In genomic region chr16:85072947-85073346, GRCh38 we compare ENCODE assay signal across 19 cellular contexts. TPM values are rescaled to one million over a fixed set of nuclear protein-coding genes. Genes with fewer than 3 reads are reported as not detected.
DNase-seq lines count a peak whose midpoint lies in the region; ATAC-seq and TF ChIP-seq lines count a peak whose summit lies in the region.
"Had no signal": no experiment of that assay in that cellular context is flagged by ENCODE, and none has a peak within 500 bp of the region (broad histone marks: within the 10 kb centered on the region; RNA-seq: fewer than 3 reads in every experiment).

No MANE protein-coding gene starts in this region.

- H3K36me3 Mint-ChIP-seq in T-cell: peaks cover 39% of the 10 kb centered on the region

- POLR2A ChIA-PET in AG04450 (lab: Yijun Ruan, JAX) (interaction anchor here (0.6 kb wide), 1 partner anchor 78 kb away, joined by 3 read pairs; no protein-coding TSS in a partner anchor), T-cell (lab: Charles Lee) (interaction anchor here in 1 of 2 donors (0.5 to 0.6 kb wide), 3 partner anchors 18 to 708 kb away, joined by 4 to 9 read pairs (median 8); no protein-coding TSS in a partner anchor)

- H3K4me3 ChIP-seq in AG04450 (ENCODE audit: low read depth, low read length): no peak overlapping the region
- H3K4me3 ChIP-seq in esophagus (ENCODE audit: low read depth in 1 of 2, low read length in 2 of 2): no peak overlapping the region
- H3K4me3 ChIP-seq: upper lobe of left lung had no signal

- DNase-seq in AG04450 (ENCODE audit: low read depth, low spot score) (peak; percentile 46), HT-29 (ENCODE audit: low spot score) (peak; percentile 67), left colon (no peak), T-cell (no peak), COR-L47 (lab: John Stamatoyannopoulos, UW) (no peak), COLO829 (ENCODE audit: low spot score) (no peak), NCI-H2196 (lab: John Stamatoyannopoulos, UW; ENCODE audit: unreplicated experiment) (no peak)
- DNase-seq: activated CD4-positive, alpha-beta T cell treated with anti-CD3 and anti-CD28 coated beads for 1 hour; activated T-cell treated with anti-CD3 and anti-CD28 coated beads, Interleukin-2, amount 50 U/mL, for 1 hour; dermis blood vessel endothelial cell; hippocampal formation; KBM-7; mesendoderm; NCI-H2029 treated with DMSO at 0.1 percent for 48 hours; upper lobe of left lung had no signal

- H3K36me3 ChIP-seq in esophagus (ENCODE audit: control insufficient read depth in 2 of 2, insufficient read depth in 2 of 2, low read length in 1 of 2): peaks cover 0 to 16% of the 10 kb centered on the region in 2 donors

- no peaks in the 10 kb centered on the region for H3K9me3 Mint-ChIP-seq in T-cell

- CTCF ChIA-PET in AG04450 (lab: Charles Lee) (no interaction called here), T-cell (lab: Charles Lee) (no interaction called here)

- H3K27me3 ChIP-seq in AG04450 (ENCODE audit: control insufficient read depth, insufficient read depth, low read length) (no peaks in the 10 kb centered on the region), esophagus (ENCODE audit: control insufficient read depth in 1 of 2, insufficient read depth in 2 of 2, low read length in 2 of 2) (no peaks in the 10 kb centered on the region)
- H3K27me3 ChIP-seq: upper lobe of left lung had no signal

- H3K9me3 ChIP-seq in AG04450 (ENCODE audit: control insufficient read depth, insufficient read depth, low read length) (no peaks in the 10 kb centered on the region), esophagus (ENCODE audit: control insufficient read depth in 2 of 2, insufficient read depth in 1 of 2, low read depth in 1 of 2, low read length in 1 of 2) (no peaks in the 10 kb centered on the region)
- H3K9me3 ChIP-seq: upper lobe of left lung had no signal

- H3K4me1 Mint-ChIP-seq in T-cell: no peaks in the 10 kb centered on the region

- no peak overlapping the region for H3K4me3 Mint-ChIP-seq in T-cell

- 41 to 59% methylated on average over 13 of the region's 13 CpGs for WGBS in esophagus, 2 donors

- ATAC-seq in left colon (peak; percentile 13), T-cell (replicated peaks in 1 of 4) (no peak)

- no peak for TF ChIP-seq CTCF in AG04450 (IDR thresholded peaks at IDR 0.05; ENCODE audit: low read depth, low read length)

- H3K27ac ChIP-seq in AG04450 (ENCODE audit: low read depth, low read length): peak overlapping the region; percentile 47
- H3K27ac ChIP-seq in esophagus (ENCODE audit: low read depth in 2 of 2, low read length in 1 of 2): peak overlapping the region; percentile 43 to 48
- H3K27ac ChIP-seq: parathyroid adenoma, upper lobe of left lung had no signal

- peaks cover 0 to 9% of the 10 kb centered on the region in 2 donors for H3K4me1 ChIP-seq in esophagus (ENCODE audit: control insufficient read depth in 2 of 2, insufficient read depth in 2 of 2, low read length in 1 of 2)
- H3K4me1 ChIP-seq: parathyroid adenoma, upper lobe of left lung had no signal

- intact Hi-C loops in left colon (cut with DNase I, micrococcal nuclease): no loop called here

- H3K27ac Mint-ChIP-seq in T-cell: no peak overlapping the region

- H3K27me3 Mint-ChIP-seq in T-cell: no peaks in the 10 kb centered on the region

RNA-seq across cellular contexts. Expression of gene CIBAR2, which starts 39.3 kb away (rescaled TPM):
- polyA plus RNA-seq in AG04450 (2011; rRNA removed): 0.31 and 0.41 TPM in 2 replicates
- polyA minus RNA-seq in AG04450 (2011; rRNA and poly(A)+ RNA removed): not detected in 2 replicates
- total RNA-seq in HT-29 (2014; rRNA removed; shearing (Covaris generic)): not detected in 2 replicates
- not detected for polyA plus RNA-seq in esophagus
- total RNA-seq in left colon: not detected
- total RNA-seq in T-cell: not detected
- total RNA-seq: A673, dermis blood vessel endothelial cell had no signal
- polyA plus RNA-seq: adipose tissue had no signal

RNA-seq across cellular contexts. Expression of gene KIAA0513, which starts 45.4 kb away (rescaled TPM):
- polyA plus RNA-seq in AG04450 (2011; rRNA removed) (10.0 and 10.1 TPM in 2 replicates), esophagus (1 to 10 TPM; 3.0 to 3.7 TPM)
- 26.9 and 30.0 TPM in 2 replicates for polyA minus RNA-seq in AG04450 (2011; rRNA and poly(A)+ RNA removed)
- total RNA-seq in HT-29 (2014; rRNA removed; shearing (Covaris generic)): 0.91 and 1.2 TPM in 2 replicates
- total RNA-seq in left colon (10 to 100 TPM; 28.9 to 40.3 TPM), T-cell (10 to 100 TPM in 4 of 5 donors, 1 to 10 TPM in 1; 9.2 to 19.7 (median 17.2) TPM)

Comparison
In these comparisons a context has a peak if more than half of its experiments do, and no peak if none do; other contexts are left out.
1. DNase-seq: peak in AG04450 (single experiment) and HT-29 (single experiment); none in left colon (0 of 2), T-cell (0 of 34), COR-L47 (single experiment), COLO829 (single experiment) and NCI-H2196 (single experiment).